ENCODE assay signal across 10 cellular contexts in the genomic region with DNA sequence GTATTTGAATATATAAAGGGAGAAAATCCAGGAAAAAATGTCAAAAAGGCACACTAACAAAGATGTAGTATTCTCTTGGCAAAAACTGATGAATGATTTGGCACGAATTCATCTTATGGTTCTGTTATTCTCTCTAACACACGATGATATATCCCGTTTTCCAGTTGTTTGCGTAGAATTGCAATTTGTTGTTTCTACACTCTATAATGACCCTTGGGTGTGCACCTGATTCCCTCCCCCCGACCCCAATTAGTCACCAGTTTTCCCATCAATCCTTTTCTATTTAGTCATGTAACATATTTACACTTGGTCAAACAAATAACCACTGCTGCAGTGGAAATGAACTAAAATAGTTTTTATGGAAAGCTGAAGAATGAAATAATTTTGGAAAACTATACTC. TPM values are rescaled to one million over a fixed set of nuclear protein-coding genes. Genes with fewer than 3 reads are reported as not detected.
DNase-seq lines count a peak whose midpoint lies in the region; ATAC-seq, FAIRE-seq and TF ChIP-seq lines count a peak whose summit lies in the region.
"Had no signal": no experiment of that assay in that cellular context is flagged by ENCODE, and none has a peak within 500 bp of the region (broad histone marks: within the 10 kb centered on the region; RNA-seq: fewer than 3 reads in every experiment).

No MANE protein-coding gene starts in this region.

- CTCF ChIA-PET in HepG2 (lab: Yijun Ruan, JAX; ENCODE audit: low intra/inter-chr PET ratio, low total read pairs) = no interaction called here

- H3K36me3 Mint-ChIP-seq in T-helper 1 cell treated with Interleukin-12 subunit alpha and Interleukin-12 subunit beta and Interleukin-4 antibody, amounts not matched to agents 30 μg/mL and 1 μg/mL, for 36 hours (ENCODE audit: low read depth) = peaks cover 2% of the 10 kb centered on the region
- peaks cover 20% of the 10 kb centered on the region for H3K36me3 Mint-ChIP-seq in activated T-helper 17 cell treated with anti-CD3 and anti-CD28 coated beads, Interleukin-2, amount 50 U/mL, for 72 hours (ENCODE audit: low read depth)

- no peak for TF ChIP-seq CTCF in HepG2 (CRISPR knock-in tag; IDR thresholded peaks at IDR 0.05)
- TF ChIP-seq CTCF in thyroid gland (IDR thresholded peaks at IDR 0.05) = no peak

- peak overlapping the region; percentile 19 for H3K27ac Mint-ChIP-seq in T-helper 1 cell treated with Interleukin-12 subunit alpha and Interleukin-12 subunit beta and Interleukin-4 antibody, amounts not matched to agents 30 μg/mL and 1 μg/mL, for 36 hours
- no peak overlapping the region for H3K27ac Mint-ChIP-seq in activated T-helper 17 cell treated with anti-CD3 and anti-CD28 coated beads, Interleukin-2, amount 50 U/mL, for 72 hours

- BruUV-seq in HepG2 (replicated peaks; lab: Mats Ljungman, UMichigan) = no TSS peak

- in situ Hi-C loops in HepG2 (cut with HindIII; ENCODE audit: extremely low pct_ligation_motif_present, low pct_unique_long_range_greater_than_20kb) = no loop called here

- peaks cover 25% of the 10 kb centered on the region for H3K4me1 Mint-ChIP-seq in T-helper 1 cell treated with Interleukin-12 subunit alpha and Interleukin-12 subunit beta and Interleukin-4 antibody, amounts not matched to agents 30 μg/mL and 1 μg/mL, for 36 hours (ENCODE audit: low read depth)
- peaks cover 6% of the 10 kb centered on the region for H3K4me1 Mint-ChIP-seq in activated T-helper 17 cell treated with anti-CD3 and anti-CD28 coated beads, Interleukin-2, amount 50 U/mL, for 72 hours

- peaks cover 10% of the 10 kb centered on the region for H4K20me1 ChIP-seq in HepG2 (ENCODE audit: insufficient read depth, low read length)

- 78% methylated on average over 5 of the region's 5 CpGs for WGBS in HepG2 (ENCODE audit: low lambda C conversion rate)
- WGBS in thyroid gland, 2 donors = 42 to 44% methylated on average over 5 of the region's 5 CpGs

- no peak for TF ChIP-seq POLR2A in HepG2 (IDR thresholded peaks at IDR 0.05; ENCODE audit: insufficient read depth in 1 of 2, low read depth in 2 of 2, low read length in 2 of 2)
- TF ChIP-seq POLR2A in thyroid gland (IDR thresholded peaks at IDR 0.05) = no peak

- no peaks in the 10 kb centered on the region for H3K27me3 Mint-ChIP-seq in T-helper 1 cell treated with Interleukin-12 subunit alpha and Interleukin-12 subunit beta and Interleukin-4 antibody, amounts not matched to agents 30 μg/mL and 1 μg/mL, for 36 hours (ENCODE audit: low read depth)
- H3K27me3 Mint-ChIP-seq in activated T-helper 17 cell treated with anti-CD3 and anti-CD28 coated beads, Interleukin-2, amount 50 U/mL, for 72 hours = no peaks in the 10 kb centered on the region

- POLR2A ChIA-PET in HepG2 (lab: Yijun Ruan, JAX) = no interaction called here

- no peak for ATAC-seq in activated T-helper 17 cell treated with anti-CD3 and anti-CD28 coated beads, Interleukin-2, amount 50 U/mL, for 72 hours (replicated peaks)
- ATAC-seq in HepG2 (no peak), GM18861 (IDR thresholded peaks at IDR 0.05; ENCODE audit: unreplicated experiment) (no peak)

- H3K27ac ChIP-seq in HepG2 (ENCODE audit: extremely low read length, insufficient read depth, low read length) (no peak overlapping the region), thyroid gland (peak overlapping the region in 2 of 3 donors; percentile 98 to 99)

- H3K4me3 ChIP-seq in HepG2 (replicated peaks in 1 of 3; ENCODE audit: insufficient read depth in 1 of 3, low read depth in 2 of 3, low read length in 3 of 3) (peak overlapping the region in 1 of 3 experiments; percentile 9; a peak in 1 of 6 replicates), thyroid gland (replicated peaks in 1 of 3) (no peak overlapping the region)
- H3K4me3 ChIP-seq: mucosa of descending colon had no signal

- no peak overlapping the region for H3K9ac ChIP-seq in HepG2 (ENCODE audit: insufficient read depth, low read depth, low read length)

- no peak for FAIRE-seq in HepG2 (lab: Jason Lieb, UNC)

- no peaks in the 10 kb centered on the region for H3K9me3 Mint-ChIP-seq in T-helper 1 cell treated with Interleukin-12 subunit alpha and Interleukin-12 subunit beta and Interleukin-4 antibody, amounts not matched to agents 30 μg/mL and 1 μg/mL, for 36 hours
- no peaks in the 10 kb centered on the region for H3K9me3 Mint-ChIP-seq in activated T-helper 17 cell treated with anti-CD3 and anti-CD28 coated beads, Interleukin-2, amount 50 U/mL, for 72 hours
- H3K9me3 Mint-ChIP-seq: activated naive CD4-positive, alpha-beta T cell treated with anti-CD3 and anti-CD28 coated beads for 36 hours had no signal

- no peaks in the 10 kb centered on the region; a peak in 1 of 5 replicates for H3K27me3 ChIP-seq in HepG2 (ENCODE audit: control insufficient read depth in 1 of 2, insufficient read depth in 2 of 2, low read length in 2 of 2)
- H3K27me3 ChIP-seq in thyroid gland = no peaks in the 10 kb centered on the region

- peak overlapping the region; percentile 81 for H3K4me2 ChIP-seq in HepG2 (ENCODE audit: low read depth, low read length)

- no peak overlapping the region for H2AFZ ChIP-seq in HepG2 (ENCODE audit: low read length)

- H3K9me3 ChIP-seq in HepG2 (ENCODE audit: low read length) = no peaks in the 10 kb centered on the region
- no peaks in the 10 kb centered on the region for H3K9me3 ChIP-seq in thyroid gland
- H3K9me3 ChIP-seq: mucosa of descending colon had no signal

- DNase-seq in T-helper 1 cell (no peak), HepG2 (ENCODE audit: low spot score) (no peak), thyroid gland (no peak), C1 segment of cervical spinal cord (lab: John Stamatoyannopoulos, UW) (no peak), NOMO-1 treated with DMSO at 0.1 percent for 48 hours (lab: John Stamatoyannopoulos, UW; ENCODE audit: unreplicated experiment) (no peak)

- TF ChIP-seq EP300 in HepG2 (IDR thresholded peaks at IDR 0.05; ENCODE audit: low read depth in 2 of 2, low read length in 2 of 2) (0 out of 4 replicates have a peak, but pooled peaks of 1 of the 2 experiments have one; percentile 25), HepG2 (CRISPR knock-in tag; IDR thresholded peaks at IDR 0.05; ENCODE audit: borderline replicate concordance) (no peak)

- H3K36me3 ChIP-seq in HepG2 (replicated peaks in 1 of 2; ENCODE audit: control insufficient read depth in 1 of 2, insufficient read depth in 2 of 2, low read length in 2 of 2) (no peaks in the 10 kb centered on the region), thyroid gland (no peaks in the 10 kb centered on the region)

- H3K4me3 Mint-ChIP-seq in T-helper 1 cell treated with Interleukin-12 subunit alpha and Interleukin-12 subunit beta and Interleukin-4 antibody, amounts not matched to agents 30 μg/mL and 1 μg/mL, for 36 hours = no peak overlapping the region
- peak overlapping the region; percentile 92 for H3K4me3 Mint-ChIP-seq in activated T-helper 17 cell treated with anti-CD3 and anti-CD28 coated beads, Interleukin-2, amount 50 U/mL, for 72 hours

- intact Hi-C loops in HepG2 (cut with micrococcal nuclease; ENCODE audit: unreplicated experiment) = loop anchor here (2.0 to 5.0 kb wide), 2 partner anchors 55 to 213 kb away; no protein-coding TSS in a partner anchor
- intact Hi-C loops in thyroid gland (cut with DNase I) = loop anchor here (5.0 to 10.0 kb wide), 2 partner anchors 88 to 399 kb away; no protein-coding TSS in a partner anchor

- H3K4me1 ChIP-seq in HepG2 (ENCODE audit: insufficient read depth, low read length) (peaks cover 10% of the 10 kb centered on the region), thyroid gland (peaks cover 18% of the 10 kb centered on the region in 2 donors)

- peaks cover 21% of the 10 kb centered on the region for H3K79me2 ChIP-seq in HepG2 (ENCODE audit: insufficient read depth, low read length)

- TF ChIP-seq RAD21 in HepG2 (CRISPR knock-in tag; IDR thresholded peaks at IDR 0.05) = no peak

TF ChIP-seq in HepG2, 621 proteins besides CTCF, POLR2A, EP300 and RAD21 (continues in another document):
- TF ChIP-seq NAIF1 (CRISPR knock-in tag; IDR thresholded peaks at IDR 0.05; ENCODE audit: borderline replicate concordance) (no peak), GZF1 (CRISPR knock-in tag; IDR thresholded peaks at IDR 0.05) (no peak), TGIF2 (CRISPR knock-in tag; IDR thresholded peaks at IDR 0.05) (no peak), ZNF780A (CRISPR knock-in tag; IDR thresholded peaks at IDR 0.05) (no peak)
- TF ChIP-seq, protein P1, sequence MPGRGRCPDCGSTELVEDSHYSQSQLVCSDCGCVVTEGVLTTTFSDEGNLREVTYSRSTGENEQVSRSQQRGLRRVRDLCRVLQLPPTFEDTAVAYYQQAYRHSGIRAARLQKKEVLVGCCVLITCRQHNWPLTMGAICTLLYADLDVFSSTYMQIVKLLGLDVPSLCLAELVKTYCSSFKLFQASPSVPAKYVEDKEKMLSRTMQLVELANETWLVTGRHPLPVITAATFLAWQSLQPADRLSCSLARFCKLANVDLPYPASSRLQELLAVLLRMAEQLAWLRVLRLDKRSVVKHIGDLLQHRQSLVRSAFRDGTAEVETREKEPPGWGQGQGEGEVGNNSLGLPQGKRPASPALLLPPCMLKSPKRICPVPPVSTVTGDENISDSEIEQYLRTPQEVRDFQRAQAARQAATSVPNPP (CRISPR knock-in tag; IDR thresholded peaks at IDR 0.05) = no peak

RNA-seq across cellular contexts. Expression of gene ARID1B, which starts 1.5 kb away (rescaled TPM):
- total RNA-seq in activated T-helper 17 cell treated with anti-CD3 and anti-CD28 coated beads, Interleukin-2, amount 50 U/mL, for 72 hours = 10 to 100 TPM; 66.7 to 67.3 TPM
- total RNA-seq in HepG2 (2016; rRNA removed; fragmentation: Illumina TruSeq; extraction: Trizol) = 32.6 and 38.0 TPM in 2 replicates
- total RNA-seq in HepG2 (2016; cell fraction: cytosol; rRNA removed; fragmentation: Illumina TruSeq; extraction: Trizol; ENCODE audit: low read depth) = 41.7 TPM in 2 replicates
- total RNA-seq in HepG2 (2016; cell fraction: insoluble cytoplasmic fraction; rRNA removed; fragmentation: Illumina TruSeq; extraction: Trizol) = 30.2 and 35.7 TPM in 2 replicates
- 16.5 and 21.3 TPM in 2 replicates for total RNA-seq in HepG2 (2016; cell fraction: membrane; rRNA removed; fragmentation: Illumina TruSeq; extraction: Trizol)
- 130 and 139 TPM in 2 replicates for total RNA-seq in HepG2 (2016; cell fraction: nucleus; rRNA removed; fragmentation: Illumina TruSeq; extraction: Trizol)
- 20.1 and 22.5 TPM in 2 replicates for polyA plus RNA-seq in HepG2 (2011; rRNA removed)
- polyA plus RNA-seq in HepG2 (2011; cell fraction: cytosol; rRNA removed) = 13.6 and 13.8 TPM in 2 replicates
- polyA plus RNA-seq in HepG2 (2011; cell fraction: nucleus; rRNA removed) = 47.4 and 49.3 TPM in 2 replicates
- polyA plus RNA-seq in HepG2 (2012) = 25.2 and 26.7 TPM in 2 replicates
- 1.8 and 2.0 TPM in 2 replicates for polyA plus RNA-seq in HepG2 (2016; cell fraction: cytosol; fragmentation: Illumina TruSeq; extraction: Trizol; ENCODE audit: low read depth)
- 27.9 and 32.0 TPM in 2 replicates for polyA plus RNA-seq in HepG2 (2016; cell fraction: insoluble cytoplasmic fraction; fragmentation: Illumina TruSeq; extraction: Trizol; ENCODE audit: low read depth)
- 5.4 and 5.7 TPM in 2 replicates for polyA plus RNA-seq in HepG2 (2016; cell fraction: membrane; fragmentation: Illumina TruSeq; extraction: Trizol; ENCODE audit: low read depth)
- polyA plus RNA-seq in HepG2 (2016; cell fraction: nucleus; fragmentation: Illumina TruSeq; extraction: Trizol; ENCODE audit: insufficient read depth, low read depth) = 44.9 and 47.2 TPM in 2 replicates
- polyA minus RNA-seq in HepG2 (2011; rRNA and poly(A)+ RNA removed; ENCODE audit: low replicate concordance) = 77.4 and 128 TPM in 2 replicates
- 40.2 and 55.4 TPM in 2 replicates for polyA minus RNA-seq in HepG2 (2011; cell fraction: cytosol; rRNA and poly(A)+ RNA removed)
- 329 and 355 TPM in 2 replicates for polyA minus RNA-seq in HepG2 (2011; cell fraction: nucleus; rRNA and poly(A)+ RNA removed)
- total RNA-seq in thyroid gland = 100 to 1,000 TPM; 157 to 315 (median 206) TPM
